In genomic region chr1:178684542-178685000, GRCh38 we compare ENCODE assay signal across 9 cellular contexts. TPM values are rescaled to one million over a fixed set of nuclear protein-coding genes. Genes with fewer than 3 reads are reported as not detected.
DNase-seq lines count a peak whose midpoint lies in the region; ATAC-seq and TF ChIP-seq lines count a peak whose summit lies in the region.
"Had no signal": no experiment of that assay in that cellular context is flagged by ENCODE, and none has a peak within 500 bp of the region (broad histone marks: within the 10 kb centered on the region; RNA-seq: fewer than 3 reads in every experiment).

No MANE protein-coding gene starts in this region.

- no peak for TF ChIP-seq CTCF in HFFc6 (IDR thresholded peaks at IDR 0.05)
- TF ChIP-seq CTCF in PC-9 (conservative IDR thresholded peaks at IDR 0.05) = no peak

- H3K9me3 Mint-ChIP-seq in HFFc6 = no peaks in the 10 kb centered on the region

- peaks cover 18% of the 10 kb centered on the region for H3F3A ChIP-seq in PC-9 (ENCODE audit: insufficient read depth, low read depth)

- H3K9me3 ChIP-seq in PC-9 (ENCODE audit: insufficient read depth, low read depth) = peaks cover 17% of the 10 kb centered on the region; the same call in 1 of the 2 replicates

- no peaks in the 10 kb centered on the region for H3K9me2 ChIP-seq in PC-9 (ENCODE audit: insufficient read depth)

- POLR2A ChIA-PET in PC-9 (lab: Charles Lee; ENCODE audit: unreplicated experiment) = interaction anchor here (0.5 to 1.1 kb wide), 4 partner anchors 40 to 143 kb away, joined by 3 to 14 read pairs (median 8); partner anchors contain the start of gene RALGPS2

- peak; percentile 77 for ATAC-seq in GM18498 (IDR thresholded peaks at IDR 0.05; ENCODE audit: unreplicated experiment)

- BruUV-seq in PC-9 (replicated peaks; lab: Mats Ljungman, UMichigan) = no TSS peak

- CTCF ChIA-PET in PC-9 (lab: Charles Lee) = interaction anchor here (0.5 to 0.7 kb wide), 4 partner anchors 108 to 1728 kb away, joined by 3 to 32 read pairs (median 6); no protein-coding TSS in a partner anchor

- H3K27me3 Mint-ChIP-seq in HFFc6 (ENCODE audit: insufficient read depth) = no peaks in the 10 kb centered on the region; the same call in 1 of the 2 replicates

- H2AFZ ChIP-seq in PC-9 = peak overlapping the region; percentile 63; the same call in 1 of the 2 replicates

- peak overlapping the region; percentile 50 for H3K4me3 Mint-ChIP-seq in HFFc6
- H3K4me3 Mint-ChIP-seq: activated naive CD8-positive, alpha-beta T cell had no signal

- no peaks in the 10 kb centered on the region for H3K27me3 ChIP-seq in PC-9 (ENCODE audit: insufficient read depth, low read depth)

- peak overlapping the region; percentile 21; the same call in 1 of the 2 replicates for H3K4me3 ChIP-seq in PC-9

- H3K4me1 ChIP-seq in PC-9 (replicated peaks; ENCODE audit: insufficient read depth) = peaks cover 49% of the 10 kb centered on the region

- intact Hi-C loops in PC-9 (cut with micrococcal nuclease; ENCODE audit: unreplicated experiment) = loop anchor here (2.0 kb wide), 2 partner anchors 76 to 142 kb away; no protein-coding TSS in a partner anchor

- H3K27ac ChIP-seq in PC-9 = peak overlapping the region; percentile 96

- H3K36me3 Mint-ChIP-seq in HFFc6 (ENCODE audit: low read depth) = peaks cover 5% of the 10 kb centered on the region; the same call in 1 of the 2 replicates

- H3K4me1 Mint-ChIP-seq in HFFc6 (ENCODE audit: low read depth) = peaks cover 46% of the 10 kb centered on the region

- H4K20me1 ChIP-seq in PC-9 (ENCODE audit: insufficient read depth) = no peaks in the 10 kb centered on the region

- peak overlapping the region; percentile 86 for H3K27ac Mint-ChIP-seq in HFFc6
- H3K27ac Mint-ChIP-seq: activated naive CD8-positive, alpha-beta T cell had no signal

- no peaks in the 10 kb centered on the region for H3K79me2 ChIP-seq in PC-9 (ENCODE audit: low read depth)

- DNase-seq in HFFc6 = peak; percentile 89
- peak; percentile 16 to 97 for DNase-seq in PC-9
- peak; percentile 80 for DNase-seq in kidney glomerular epithelial cell (lab: John Stamatoyannopoulos, UW)
- no peak for DNase-seq in central memory CD4-positive, alpha-beta T cell
- no peak for DNase-seq in NCI-H1436 (lab: John Stamatoyannopoulos, UW)
- no peak for DNase-seq in superior temporal gyrus (ENCODE audit: extremely low spot score)
- DNase-seq in activated CD4-positive, alpha-beta T cell treated with anti-CD3 and anti-CD28 coated beads for 48 hours = no peak

- H3K36me3 ChIP-seq in PC-9 (ENCODE audit: low read depth) = peaks cover 10% of the 10 kb centered on the region; the same call in 1 of the 2 replicates

- H3K4me2 ChIP-seq in PC-9 = peak overlapping the region; percentile 72

RNA-seq across cellular contexts. Expression of gene RALGPS2, which starts 40.5 kb away (rescaled TPM):
- 10 to 100 TPM; 41.5 to 59.2 (median 48.9) TPM for total RNA-seq in HFFc6 (2021; fragmentation: NEBNext Ultra II Directional; extraction: Animal tissue kit (Norgen Biotek cat#: 25700))
- total RNA-seq in PC-9 (2021) = 49.8 and 62.4 TPM in 2 replicates

Comparison
In these comparisons a context has a peak if more than half of its experiments do, and no peak if none do; other contexts are left out.
1. DNase-seq: peak in HFFc6 (single experiment), PC-9 (2 of 2) and kidney glomerular epithelial cell (single experiment); none in central memory CD4-positive, alpha-beta T cell (single experiment), NCI-H1436 (single experiment), superior temporal gyrus (single experiment) and activated CD4-positive, alpha-beta T cell treated with anti-CD3 and anti-CD28 coated beads for 48 hours (single experiment).